Comparison of ENCODE assay signal across 2 cellular contexts in the genomic region with DNA sequence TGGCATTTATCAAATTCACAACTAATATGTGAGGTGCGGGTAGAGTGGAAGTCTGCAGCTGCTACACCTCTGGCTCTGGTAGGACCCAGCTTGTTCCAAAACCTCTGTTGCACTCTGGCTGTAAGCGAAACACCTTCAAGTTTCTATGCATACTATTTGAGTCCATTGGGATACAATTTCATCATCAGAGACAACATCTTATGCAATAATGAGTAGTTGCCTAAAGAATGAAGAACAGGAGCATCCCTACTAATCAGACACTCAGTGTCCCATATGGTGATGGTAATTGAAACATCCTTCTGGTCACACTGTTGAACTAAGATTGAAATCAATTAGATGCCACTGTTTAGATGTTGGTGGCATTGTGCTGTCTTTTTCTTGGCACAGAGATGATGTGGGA.
TF ChIP-seq lines count a peak whose summit lies in the region.

No MANE protein-coding gene starts in this region.

TF ChIP-seq in SK-N-SH, 30 proteins besides CTCF, POLR2A, EP300 and RAD21:
- TF ChIP-seq NFIC (IDR thresholded peaks at IDR 0.05; ENCODE audit: borderline replicate concordance): no peak
- 0 out of 2 replicates have a peak, but pooled peaks have one; percentile 5 for TF ChIP-seq RCOR1 (IDR thresholded peaks at IDR 0.05; ENCODE audit: low read length)

TF ChIP-seq in SK-N-SH treated with all-trans-retinoic acid at 6 μM for 48 hours, 23 proteins besides CTCF, POLR2A, EP300 and RAD21:
- no peak for TF ChIP-seq ZNF565 (CRISPR knock-in tag; conservative IDR thresholded peaks at IDR 0.05; ENCODE audit: low read depth)
- TF ChIP-seq ZC3H10 (CRISPR knock-in tag; IDR thresholded peaks at IDR 0.05): no peak
- TF ChIP-seq ZFP3 (CRISPR knock-in tag; IDR thresholded peaks at IDR 0.05): no peak
- TF ChIP-seq ZNF8 (CRISPR knock-in tag; IDR thresholded peaks at IDR 0.05): no peak
- TF ChIP-seq CSDC2 (CRISPR knock-in tag; IDR thresholded peaks at IDR 0.05): no peak
- no peak for TF ChIP-seq ARNTL (CRISPR knock-in tag; IDR thresholded peaks at IDR 0.05; ENCODE audit: borderline replicate concordance, low read depth)
- TF ChIP-seq, protein P1, sequence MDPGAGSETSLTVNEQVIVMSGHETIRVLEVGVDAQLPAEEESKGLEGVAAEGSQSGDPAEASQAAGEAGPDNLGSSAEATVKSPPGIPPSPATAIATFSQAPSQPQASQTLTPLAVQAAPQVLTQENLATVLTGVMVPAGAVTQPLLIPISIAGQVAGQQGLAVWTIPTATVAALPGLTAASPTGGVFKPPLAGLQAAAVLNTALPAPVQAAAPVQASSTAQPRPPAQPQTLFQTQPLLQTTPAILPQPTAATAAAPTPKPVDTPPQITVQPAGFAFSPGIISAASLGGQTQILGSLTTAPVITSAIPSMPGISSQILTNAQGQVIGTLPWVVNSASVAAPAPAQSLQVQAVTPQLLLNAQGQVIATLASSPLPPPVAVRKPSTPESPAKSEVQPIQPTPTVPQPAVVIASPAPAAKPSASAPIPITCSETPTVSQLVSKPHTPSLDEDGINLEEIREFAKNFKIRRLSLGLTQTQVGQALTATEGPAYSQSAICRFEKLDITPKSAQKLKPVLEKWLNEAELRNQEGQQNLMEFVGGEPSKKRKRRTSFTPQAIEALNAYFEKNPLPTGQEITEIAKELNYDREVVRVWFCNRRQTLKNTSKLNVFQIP (CRISPR knock-in tag; IDR thresholded peaks at IDR 0.05; ENCODE audit: borderline replicate concordance, low read depth): no peak
- TF ChIP-seq, protein P2, sequence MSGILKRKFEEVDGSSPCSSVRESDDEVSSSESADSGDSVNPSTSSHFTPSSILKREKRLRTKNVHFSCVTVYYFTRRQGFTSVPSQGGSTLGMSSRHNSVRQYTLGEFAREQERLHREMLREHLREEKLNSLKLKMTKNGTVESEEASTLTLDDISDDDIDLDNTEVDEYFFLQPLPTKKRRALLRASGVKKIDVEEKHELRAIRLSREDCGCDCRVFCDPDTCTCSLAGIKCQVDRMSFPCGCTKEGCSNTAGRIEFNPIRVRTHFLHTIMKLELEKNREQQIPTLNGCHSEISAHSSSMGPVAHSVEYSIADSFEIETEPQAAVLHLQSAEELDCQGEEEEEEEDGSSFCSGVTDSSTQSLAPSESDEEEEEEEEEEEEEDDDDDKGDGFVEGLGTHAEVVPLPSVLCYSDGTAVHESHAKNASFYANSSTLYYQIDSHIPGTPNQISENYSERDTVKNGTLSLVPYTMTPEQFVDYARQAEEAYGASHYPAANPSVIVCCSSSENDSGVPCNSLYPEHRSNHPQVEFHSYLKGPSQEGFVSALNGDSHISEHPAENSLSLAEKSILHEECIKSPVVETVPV (CRISPR knock-in tag; IDR thresholded peaks at IDR 0.05): no peak
- TF ChIP-seq, protein P3, sequence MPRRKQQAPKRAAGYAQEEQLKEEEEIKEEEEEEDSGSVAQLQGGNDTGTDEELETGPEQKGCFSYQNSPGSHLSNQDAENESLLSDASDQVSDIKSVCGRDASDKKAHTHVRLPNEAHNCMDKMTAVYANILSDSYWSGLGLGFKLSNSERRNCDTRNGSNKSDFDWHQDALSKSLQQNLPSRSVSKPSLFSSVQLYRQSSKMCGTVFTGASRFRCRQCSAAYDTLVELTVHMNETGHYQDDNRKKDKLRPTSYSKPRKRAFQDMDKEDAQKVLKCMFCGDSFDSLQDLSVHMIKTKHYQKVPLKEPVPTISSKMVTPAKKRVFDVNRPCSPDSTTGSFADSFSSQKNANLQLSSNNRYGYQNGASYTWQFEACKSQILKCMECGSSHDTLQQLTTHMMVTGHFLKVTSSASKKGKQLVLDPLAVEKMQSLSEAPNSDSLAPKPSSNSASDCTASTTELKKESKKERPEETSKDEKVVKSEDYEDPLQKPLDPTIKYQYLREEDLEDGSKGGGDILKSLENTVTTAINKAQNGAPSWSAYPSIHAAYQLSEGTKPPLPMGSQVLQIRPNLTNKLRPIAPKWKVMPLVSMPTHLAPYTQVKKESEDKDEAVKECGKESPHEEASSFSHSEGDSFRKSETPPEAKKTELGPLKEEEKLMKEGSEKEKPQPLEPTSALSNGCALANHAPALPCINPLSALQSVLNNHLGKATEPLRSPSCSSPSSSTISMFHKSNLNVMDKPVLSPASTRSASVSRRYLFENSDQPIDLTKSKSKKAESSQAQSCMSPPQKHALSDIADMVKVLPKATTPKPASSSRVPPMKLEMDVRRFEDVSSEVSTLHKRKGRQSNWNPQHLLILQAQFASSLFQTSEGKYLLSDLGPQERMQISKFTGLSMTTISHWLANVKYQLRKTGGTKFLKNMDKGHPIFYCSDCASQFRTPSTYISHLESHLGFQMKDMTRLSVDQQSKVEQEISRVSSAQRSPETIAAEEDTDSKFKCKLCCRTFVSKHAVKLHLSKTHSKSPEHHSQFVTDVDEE (CRISPR knock-in tag; IDR thresholded peaks at IDR 0.05): no peak
- TF ChIP-seq, protein P4, sequence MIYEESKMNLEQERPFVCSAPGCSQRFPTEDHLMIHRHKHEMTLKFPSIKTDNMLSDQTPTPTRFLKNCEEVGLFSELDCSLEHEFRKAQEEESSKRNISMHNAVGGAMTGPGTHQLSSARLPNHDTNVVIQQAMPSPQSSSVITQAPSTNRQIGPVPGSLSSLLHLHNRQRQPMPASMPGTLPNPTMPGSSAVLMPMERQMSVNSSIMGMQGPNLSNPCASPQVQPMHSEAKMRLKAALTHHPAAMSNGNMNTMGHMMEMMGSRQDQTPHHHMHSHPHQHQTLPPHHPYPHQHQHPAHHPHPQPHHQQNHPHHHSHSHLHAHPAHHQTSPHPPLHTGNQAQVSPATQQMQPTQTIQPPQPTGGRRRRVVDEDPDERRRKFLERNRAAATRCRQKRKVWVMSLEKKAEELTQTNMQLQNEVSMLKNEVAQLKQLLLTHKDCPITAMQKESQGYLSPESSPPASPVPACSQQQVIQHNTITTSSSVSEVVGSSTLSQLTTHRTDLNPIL (CRISPR knock-in tag; IDR thresholded peaks at IDR 0.05; ENCODE audit: low read depth): no peak
- TF ChIP-seq ZNF70 (CRISPR knock-in tag; IDR thresholded peaks at IDR 0.05): no peak
- TF ChIP-seq TCF4 (CRISPR knock-in tag; IDR thresholded peaks at IDR 0.05; ENCODE audit: borderline replicate concordance): no peak
- TF ChIP-seq BACH2 (CRISPR knock-in tag; IDR thresholded peaks at IDR 0.05; ENCODE audit: borderline replicate concordance): no peak
